Comparison of ENCODE assay signal across 17 cellular contexts in genomic region chr1:183251959-183252450, GRCh38.
DNase-seq lines count a peak whose midpoint lies in the region; ATAC-seq, FAIRE-seq and TF ChIP-seq lines count a peak whose summit lies in the region.
"Had no signal": no experiment of that assay in that cellular context is flagged by ENCODE, and none has a peak within 500 bp of the region (broad histone marks: within the 10 kb centered on the region; RNA-seq: fewer than 3 reads in every experiment).

No MANE protein-coding gene starts in this region.

- intact Hi-C loops in HCT116 (cut with micrococcal nuclease): no loop called here
- intact Hi-C loops in K562 (cut with micrococcal nuclease): no loop called here

- in situ Hi-C loops in K562 (cut with MboI): no loop called here

- CTCF ChIA-PET in HCT116 (lab: Charles Lee) (no interaction called here), K562 (lab: Yijun Ruan, JAX; ENCODE audit: low intra/inter-chr PET ratio) (no interaction called here)

- H2AFZ ChIP-seq in HCT116 (ENCODE audit: low read depth, low read length, poor library complexity, severe bottlenecking) (no peak overlapping the region), K562 (ENCODE audit: low read depth, low read length) (no peak overlapping the region)

- TF ChIP-seq EP300 in K562 (IDR thresholded peaks at IDR 0.05; ENCODE audit: low read length): no peak

- BruUV-seq in HCT116 (replicated peaks; lab: Mats Ljungman, UMichigan): no TSS peak
- no TSS peak for BruUV-seq in K562 (replicated peaks; lab: Mats Ljungman, UMichigan)

- H3K9me3 ChIP-seq in HCT116 (ENCODE audit: control insufficient read depth in 1 of 2, insufficient read depth in 1 of 2, low read depth in 1 of 2, low read length in 2 of 2) (peaks cover 0 to 4% of the 10 kb centered on the region in 2 experiments; a peak in 1 of 4 replicates), K562 (replicated peaks; ENCODE audit: control insufficient read depth, insufficient read depth, low read depth, low read length) (no peaks in the 10 kb centered on the region)

- peaks cover 6% of the 10 kb centered on the region for H3K4me1 Mint-ChIP-seq in memory B cell
- H3K4me1 Mint-ChIP-seq in stimulated activated memory B cell treated with anti-CD40 and anti-IgM and Interleukin-4, amounts not matched to agents 10 μg/mL and 1 μg/mL and 100 μg/mL, for 72 hours: no peaks in the 10 kb centered on the region

- no peak overlapping the region for H3K4me3 ChIP-seq in HCT116 (replicated peaks in 1 of 2; ENCODE audit: low read depth in 1 of 2, low read length in 2 of 2)
- H3K4me3 ChIP-seq in K562: no peak overlapping the region
- H3K4me3 ChIP-seq: BLaER1 treated with 17β-estradiol and CSF1 and Interleukin-3, amounts not matched to agents 10 nM and 100 nM had no signal

- ATAC-seq in HCT116 (peak; percentile 59), K562 (peak; percentile 63; the same call in 2 of the 3 replicates), memory B cell (ENCODE audit: low read depth) (no peak)
- ATAC-seq in stimulated activated memory B cell treated with anti-CD40 and anti-IgM and Interleukin-4, amounts not matched to agents 10 μg/mL and 1 μg/mL and 100 μg/mL, for 72 hours: peak; percentile 36
- ATAC-seq: CD8-positive, alpha-beta T cell had no signal

- TF ChIP-seq RAD21 in HCT116 (IDR thresholded peaks at IDR 0.05; ENCODE audit: low read depth) (no peak), K562 (CRISPR knock-in tag; conservative IDR thresholded peaks at IDR 0.05 in 1 of 2, IDR thresholded peaks at IDR 0.05 in 1 of 2) (no peak)

- no peaks in the 10 kb centered on the region for H3K9me2 ChIP-seq in HCT116 (ENCODE audit: insufficient read depth)

- WGBS in K562 (ENCODE audit: insufficient coverage, low coverage, missing lambda C conversion rate): 0% methylated on average over 7 of the region's 8 CpGs

- RAD21 ChIA-PET in HCT116 (lab: Charles Lee; ENCODE audit: low non-redundant PET in 1 of 2, low total read pairs in 2 of 2, uncharacterized antibody in 2 of 2, unreplicated experiment in 2 of 2): no interaction called here

- H3K27me3 Mint-ChIP-seq in memory B cell: peaks cover 10% of the 10 kb centered on the region
- peaks cover 29% of the 10 kb centered on the region for H3K27me3 Mint-ChIP-seq in stimulated activated memory B cell treated with anti-CD40 and anti-IgM and Interleukin-4, amounts not matched to agents 10 μg/mL and 1 μg/mL and 100 μg/mL, for 72 hours

- H3K9ac ChIP-seq in HCT116 (ENCODE audit: low read length) (no peak overlapping the region), K562 (ENCODE audit: insufficient read depth in 1 of 2, low read depth in 2 of 2, low read length in 2 of 2) (no peak overlapping the region)
- H3K9ac ChIP-seq: BLaER1 treated with 17β-estradiol and CSF1 and Interleukin-3, amounts not matched to agents 10 nM and 100 nM; KMS-11 had no signal

- H3K27me3 ChIP-seq in HCT116 (ENCODE audit: insufficient read depth, low read length): no peaks in the 10 kb centered on the region
- H3K27me3 ChIP-seq in K562 (ENCODE audit: control insufficient read depth in 2 of 2, insufficient read depth in 2 of 2, low read length in 2 of 2): peaks cover 0 to 11% of the 10 kb centered on the region in 2 experiments; a peak in 1 of 5 replicates
- H3K27me3 ChIP-seq: BLaER1 treated with 17β-estradiol and CSF1 and Interleukin-3, amounts not matched to agents 10 nM and 100 nM had no signal

- no peaks in the 10 kb centered on the region for H3K36me3 Mint-ChIP-seq in memory B cell
- no peaks in the 10 kb centered on the region for H3K36me3 Mint-ChIP-seq in stimulated activated memory B cell treated with anti-CD40 and anti-IgM and Interleukin-4, amounts not matched to agents 10 μg/mL and 1 μg/mL and 100 μg/mL, for 72 hours
- H3K36me3 Mint-ChIP-seq: CD8-positive, alpha-beta T cell had no signal

- H3K4me1 ChIP-seq in HCT116 (ENCODE audit: control insufficient read depth in 1 of 2, insufficient read depth in 2 of 2, low read length in 2 of 2): peaks cover 0 to 3% of the 10 kb centered on the region in 2 experiments; a peak in 1 of 4 replicates
- H3K4me1 ChIP-seq in K562 (replicated peaks in 1 of 2; ENCODE audit: control insufficient read depth in 2 of 2, insufficient read depth in 2 of 2, low read length in 2 of 2): no peaks in the 10 kb centered on the region
- H3K4me1 ChIP-seq: BLaER1 treated with 17β-estradiol and CSF1 and Interleukin-3, amounts not matched to agents 10 nM and 100 nM had no signal

- FAIRE-seq in K562 (lab: Jason Lieb, UNC) (no peak), GM12891 (lab: Jason Lieb, UNC) (no peak)
- FAIRE-seq: D721Med, H1 had no signal

- H3K4me3 Mint-ChIP-seq in memory B cell: no peak overlapping the region
- H3K4me3 Mint-ChIP-seq in stimulated activated memory B cell treated with anti-CD40 and anti-IgM and Interleukin-4, amounts not matched to agents 10 μg/mL and 1 μg/mL and 100 μg/mL, for 72 hours: no peak overlapping the region
- H3K4me3 Mint-ChIP-seq: CD8-positive, alpha-beta T cell; HFFc6 had no signal

- POLR2A ChIA-PET in HCT116 (lab: Charles Lee): no interaction called here
- POLR2A ChIA-PET in K562 (lab: Yijun Ruan, JAX): no interaction called here

- H3K27ac ChIP-seq in HCT116 (ENCODE audit: low read depth, low read length) (no peak overlapping the region), K562 (ENCODE audit: extremely low read depth, low read depth, low read length) (no peak overlapping the region)
- H3K27ac ChIP-seq: BLaER1 treated with 17β-estradiol and CSF1 and Interleukin-3, amounts not matched to agents 10 nM and 100 nM; KMS-11 had no signal

- no peaks in the 10 kb centered on the region for H3K79me2 ChIP-seq in HCT116 (ENCODE audit: insufficient read depth, low read length)
- no peaks in the 10 kb centered on the region for H3K79me2 ChIP-seq in K562 (ENCODE audit: control insufficient read depth, insufficient read depth, low read length)

- H3K4me2 ChIP-seq in HCT116 (ENCODE audit: low read length): no peak overlapping the region
- no peak overlapping the region for H3K4me2 ChIP-seq in K562 (ENCODE audit: insufficient read depth, low read length)
- H3K4me2 ChIP-seq: BLaER1 treated with 17β-estradiol and CSF1 and Interleukin-3, amounts not matched to agents 10 nM and 100 nM; KMS-11 had no signal

- TF ChIP-seq POLR2A in HCT116 (IDR thresholded peaks at IDR 0.05; ENCODE audit: borderline replicate concordance, extremely low read depth, insufficient read depth, insufficient read length) (no peak), K562 (conservative IDR thresholded peaks at IDR 0.05) (no peak), GM12891 (IDR thresholded peaks at IDR 0.05; ENCODE audit: low read depth, low read length) (no peak)

- no peak for TF ChIP-seq CTCF in HCT116 (IDR thresholded peaks at IDR 0.05 in 2 of 3, conservative IDR thresholded peaks at IDR 0.05 in 1 of 3; ENCODE audit: borderline replicate concordance in 1 of 3, insufficient read depth in 1 of 3, low read depth in 2 of 3, low read length in 2 of 3)
- no peak for TF ChIP-seq CTCF in K562 (IDR thresholded peaks at IDR 0.05 in 2 of 3, conservative IDR thresholded peaks at IDR 0.05 in 1 of 3; ENCODE audit: insufficient read depth in 2 of 3, low read depth in 1 of 3, low read length in 3 of 3)

- H3K36me3 ChIP-seq in HCT116 (ENCODE audit: control insufficient read depth in 1 of 2, insufficient read depth in 2 of 2, low read length in 2 of 2) (no peaks in the 10 kb centered on the region), K562 (ENCODE audit: control insufficient read depth, insufficient read depth, low read length) (no peaks in the 10 kb centered on the region)
- H3K36me3 ChIP-seq: BLaER1 treated with 17β-estradiol and CSF1 and Interleukin-3, amounts not matched to agents 10 nM and 100 nM had no signal

- H4K20me1 ChIP-seq in HCT116 (ENCODE audit: insufficient read depth): no peaks in the 10 kb centered on the region
- H4K20me1 ChIP-seq in K562 (replicated peaks; ENCODE audit: control insufficient read depth, insufficient read depth, low read length): no peaks in the 10 kb centered on the region
- H4K20me1 ChIP-seq: BLaER1 treated with 17β-estradiol and CSF1 and Interleukin-3, amounts not matched to agents 10 nM and 100 nM had no signal

- H3K9me3 Mint-ChIP-seq in memory B cell: peaks cover 1% of the 10 kb centered on the region
- peaks cover 3% of the 10 kb centered on the region for H3K9me3 Mint-ChIP-seq in stimulated activated memory B cell treated with anti-CD40 and anti-IgM and Interleukin-4, amounts not matched to agents 10 μg/mL and 1 μg/mL and 100 μg/mL, for 72 hours
- H3K9me3 Mint-ChIP-seq: CD8-positive, alpha-beta T cell had no signal

- no peaks in the 10 kb centered on the region for H3K9me1 ChIP-seq in K562 (ENCODE audit: control insufficient read depth, insufficient read depth, low read length)

- peak overlapping the region; percentile 43 for H3K27ac Mint-ChIP-seq in memory B cell
- no peak overlapping the region for H3K27ac Mint-ChIP-seq in stimulated activated memory B cell treated with anti-CD40 and anti-IgM and Interleukin-4, amounts not matched to agents 10 μg/mL and 1 μg/mL and 100 μg/mL, for 72 hours
- H3K27ac Mint-ChIP-seq: CD8-positive, alpha-beta T cell; HFFc6 had no signal

- DNase-seq in HCT116 (ENCODE audit: low read depth, low spot score) (no peak), K562 (ENCODE audit: extremely low read depth in 1 of 4, low spot score in 3 of 4) (no peak), memory B cell (ENCODE audit: low spot score in 2 of 2) (no peak), SK-N-DZ (ENCODE audit: low spot score) (no peak), GM12891 (ENCODE audit: insufficient read length, low spot score) (no peak), GM03348 (ENCODE audit: low spot score) (no peak)
- DNase-seq: CD8-positive, alpha-beta T cell; HFFc6; NCI-H1417; NCI-H1930; NCI-H226; NCI-H524 had no signal

TF ChIP-seq in GM12891, 5 proteins besides CTCF, POLR2A, EP300 and RAD21:
- TF ChIP-seq SPI1 (IDR thresholded peaks at IDR 0.05; ENCODE audit: low read depth, low read length): no peak
- TF ChIP-seq PAX5 (IDR thresholded peaks at IDR 0.05; ENCODE audit: insufficient read depth, low read length, severe bottlenecking): no peak
- no peak for TF ChIP-seq POLR2AphosphoS5 (IDR thresholded peaks at IDR 0.05; ENCODE audit: low read depth, low read length)
- TF ChIP-seq TAF1 (IDR thresholded peaks at IDR 0.05; ENCODE audit: low read depth, low read length): no peak
- TF ChIP-seq POU2F2 (IDR thresholded peaks at IDR 0.05; ENCODE audit: low read depth, low read length): no peak
